9 cellular contexts compared by ENCODE assay signal in genomic region chr1:54377040-54377691, GRCh38. TPM values are rescaled to one million over a fixed set of nuclear protein-coding genes. Genes with fewer than 3 reads are reported as not detected.
DNase-seq lines count a peak whose midpoint lies in the region; ATAC-seq and TF ChIP-seq lines count a peak whose summit lies in the region.
"Had no signal": no experiment of that assay in that cellular context is flagged by ENCODE, and none has a peak within 500 bp of the region (broad histone marks: within the 10 kb centered on the region; RNA-seq: fewer than 3 reads in every experiment).

No MANE protein-coding gene starts in this region.

- TF ChIP-seq CTCF in KMS-11 (conservative IDR thresholded peaks at IDR 0.05; ENCODE audit: low read depth, low read length) (no peak), endodermal cell (conservative IDR thresholded peaks at IDR 0.05) (no peak), osteoblast (IDR thresholded peaks at IDR 0.05; ENCODE audit: extremely low read depth, low read depth, low read length) (no peak), tibial nerve (IDR thresholded peaks at IDR 0.05) (no peak), osteocyte (IDR thresholded peaks at IDR 0.05) (no peak)

- H3K9me3 ChIP-seq in endodermal cell (ENCODE audit: control insufficient read depth, low read length) (no peaks in the 10 kb centered on the region), osteoblast (ENCODE audit: low read depth, low read length) (no peaks in the 10 kb centered on the region), tibial nerve (no peaks in the 10 kb centered on the region)

- no peak overlapping the region for H3K4me3 ChIP-seq in KMS-11 (IDR thresholded peaks at IDR 0.05; ENCODE audit: insufficient read depth, low read depth, low read length)
- peak overlapping the region; percentile 12 for H3K4me3 ChIP-seq in endodermal cell (ENCODE audit: low read length)
- H3K4me3 ChIP-seq in osteoblast (ENCODE audit: insufficient read depth, low read length) = no peak overlapping the region
- no peak overlapping the region for H3K4me3 ChIP-seq in tibial nerve

- no peak overlapping the region for H3K4me3 Mint-ChIP-seq in endodermal cell
- H3K4me3 Mint-ChIP-seq in osteocyte (ENCODE audit: unreplicated experiment) = no peak overlapping the region

- H3K27ac ChIP-seq in KMS-11 (peak overlapping the region; percentile 71), endodermal cell (ENCODE audit: low read depth, low read length) (peak overlapping the region; percentile 5), osteoblast (ENCODE audit: low read depth, low read length) (no peak overlapping the region), tibial nerve (peak overlapping the region in 1 of 4 donors; percentile 1)

- H3K79me2 ChIP-seq in KMS-11 (ENCODE audit: insufficient read depth, low read depth) (peaks cover 21% of the 10 kb centered on the region; the same call in 1 of the 2 replicates), osteoblast (ENCODE audit: insufficient read depth, low read length) (peaks cover 3% of the 10 kb centered on the region)

- no peak for TF ChIP-seq POLR2A in tibial nerve (IDR thresholded peaks at IDR 0.05)

- H2AFZ ChIP-seq in KMS-11 (ENCODE audit: low read depth) (no peak overlapping the region), osteoblast (ENCODE audit: low read length) (no peak overlapping the region)

- H3K4me1 ChIP-seq in KMS-11 (ENCODE audit: low read depth, poor library complexity, severe bottlenecking) (peaks cover 64% of the 10 kb centered on the region), endodermal cell (ENCODE audit: control insufficient read depth, insufficient read depth, low read length) (peaks cover 69% of the 10 kb centered on the region), osteoblast (ENCODE audit: insufficient read depth, low read length) (no peaks in the 10 kb centered on the region), tibial nerve (peaks cover 0 to 83% (median 35%) of the 10 kb centered on the region in 4 donors)

- H3K27ac Mint-ChIP-seq in endodermal cell (peak overlapping the region; percentile 89), osteocyte (ENCODE audit: unreplicated experiment) (no peak overlapping the region)

- H3K27me3 Mint-ChIP-seq in endodermal cell (ENCODE audit: insufficient read depth) (no peaks in the 10 kb centered on the region), osteocyte (ENCODE audit: unreplicated experiment) (no peaks in the 10 kb centered on the region)

- H3K4me2 ChIP-seq in KMS-11 = peak overlapping the region; percentile 90
- H3K4me2 ChIP-seq in osteoblast (ENCODE audit: insufficient read depth, low read length) = no peak overlapping the region

- 68 to 76% methylated on average over 3 to 8 of the region's 8 CpGs for WGBS in endodermal cell (ENCODE audit: insufficient coverage in 1 of 2, insufficient read length in 1 of 2), 2 experiments
- WGBS in tibial nerve, 2 donors = 71 to 78% methylated on average over 8 of the region's 8 CpGs

- H3K4me1 Mint-ChIP-seq in endodermal cell (peaks cover 90% of the 10 kb centered on the region), osteocyte (ENCODE audit: unreplicated experiment) (peaks cover 20% of the 10 kb centered on the region)

- peaks cover 58% of the 10 kb centered on the region for H3K36me3 Mint-ChIP-seq in endodermal cell (ENCODE audit: low read depth)
- H3K36me3 Mint-ChIP-seq in osteocyte (ENCODE audit: unreplicated experiment) = peaks cover 17% of the 10 kb centered on the region

- no peaks in the 10 kb centered on the region for H3K36me3 ChIP-seq in KMS-11 (ENCODE audit: insufficient read depth)
- peaks cover 86% of the 10 kb centered on the region for H3K36me3 ChIP-seq in endodermal cell (ENCODE audit: control insufficient read depth, insufficient read depth, low read length)
- no peaks in the 10 kb centered on the region for H3K36me3 ChIP-seq in osteoblast (ENCODE audit: insufficient read depth, low read length)
- H3K36me3 ChIP-seq in tibial nerve = peaks cover 0 to 7% (median 0%) of the 10 kb centered on the region in 3 donors

- peak; percentile 3 for ATAC-seq in GM18499 (IDR thresholded peaks at IDR 0.05; ENCODE audit: insufficient read depth, unreplicated experiment)

- H3K9ac ChIP-seq in KMS-11 (peak overlapping the region; percentile 33; the same call in 1 of the 2 replicates), endodermal cell (ENCODE audit: extremely low read depth, low read length, poor library complexity, severe bottlenecking) (no peak overlapping the region)

- DNase-seq in endodermal cell = no peak
- peak; percentile 66 for DNase-seq in osteoblast (ENCODE audit: insufficient read length, low spot score, missing footprints)
- DNase-seq in tibial nerve (ENCODE audit: low spot score in 2 of 2) = no peak
- DNase-seq in GM19240 (ENCODE audit: insufficient read length, low spot score) = no peak
- no peak for DNase-seq in osteocyte (ENCODE audit: extremely low spot score, unreplicated experiment)
- no peak for DNase-seq in activated CD4-positive, CD25-positive, alpha-beta regulatory T cell treated with anti-CD3 and anti-CD28 coated beads, Interleukin-2, amount 50 U/mL, for 72 hours
- DNase-seq: NCI-H2081 had no signal

- no peak for TF ChIP-seq EP300 in tibial nerve (IDR thresholded peaks at IDR 0.05)

- H3K27me3 ChIP-seq in KMS-11 (ENCODE audit: insufficient read depth, low read depth) (no peaks in the 10 kb centered on the region), endodermal cell (ENCODE audit: control insufficient read depth, insufficient read depth, low read length, poor library complexity, severe bottlenecking) (no peaks in the 10 kb centered on the region), osteoblast (ENCODE audit: insufficient read depth, low read length) (no peaks in the 10 kb centered on the region), tibial nerve (no peaks in the 10 kb centered on the region)

- H4K20me1 ChIP-seq in KMS-11 (ENCODE audit: insufficient read depth) = no peaks in the 10 kb centered on the region
- peaks cover 41% of the 10 kb centered on the region for H4K20me1 ChIP-seq in osteoblast (ENCODE audit: insufficient read depth, low read length)

- H3K9me3 Mint-ChIP-seq in endodermal cell (no peaks in the 10 kb centered on the region), osteocyte (ENCODE audit: unreplicated experiment) (no peaks in the 10 kb centered on the region)

RNA-seq across cellular contexts. Expression of gene SSBP3, which starts 29.0 kb away (rescaled TPM):
- 100 to 1,000 TPM; 342 TPM for total RNA-seq in endodermal cell
- polyA plus RNA-seq in endodermal cell (2013, experiment 1 of 2) = 245 TPM
- 232 TPM for polyA plus RNA-seq in endodermal cell (2013, experiment 2 of 2)
- 14.5 and 18.3 TPM in 2 replicates for total RNA-seq in osteoblast
- 10 to 100 TPM; 32.0 to 70.2 (median 60.3) TPM for total RNA-seq in tibial nerve
- 56.4 and 68.1 TPM in 2 replicates for total RNA-seq in osteocyte
